In genomic region chr2:216117566-216117965, GRCh38 we compare ENCODE assay signal across 18 cellular contexts. TPM values are rescaled to one million over a fixed set of nuclear protein-coding genes. Genes with fewer than 3 reads are reported as not detected.
DNase-seq lines count a peak whose midpoint lies in the region; TF ChIP-seq lines count a peak whose summit lies in the region.
"Had no signal": no experiment of that assay in that cellular context is flagged by ENCODE, and none has a peak within 500 bp of the region (broad histone marks: within the 10 kb centered on the region; RNA-seq: fewer than 3 reads in every experiment).

No MANE protein-coding gene starts in this region.

- DNase-seq in activated T-cell treated with anti-CD3 and anti-CD28 coated beads, Interleukin-2, amount 50 U/mL, for 24 hours = no peak
- DNase-seq in activated T-cell treated with anti-CD3 and anti-CD28 coated beads, Interleukin-2, amount 50 U/mL, for 1 hour = no peak
- DNase-seq in WERI-Rb-1 (no peak), NCI-H345 (lab: John Stamatoyannopoulos, UW) (no peak), NCI-H1048 (lab: John Stamatoyannopoulos, UW) (no peak)
- DNase-seq in stimulated activated CD4-positive, alpha-beta T cell treated with anti-CD3 and anti-CD28 coated beads, Interleukin-4, amount 100 ng/mL, for 4 hours = no peak
- DNase-seq: anterior cingulate cortex; Caco-2; mucosa of descending colon; NCI-H2029; NCI-H510A treated with DMSO at 0.1 percent for 48 hours; stimulated activated naive CD4-positive, alpha-beta T cell treated with Interleukin-2 at 50 U/mL for 16 hours; uterus had no signal

- H3K9me3 Mint-ChIP-seq in activated T-cell treated with anti-CD3 and anti-CD28 coated beads, Interleukin-2, amount 50 U/mL, for 24 hours = no peaks in the 10 kb centered on the region

- H3K4me1 ChIP-seq in ectodermal cell (ENCODE audit: control insufficient read depth, insufficient read depth, low read length) (peaks cover 33% of the 10 kb centered on the region), neutrophil (ENCODE audit: control insufficient read depth in 1 of 2, insufficient read depth in 1 of 2, low read depth in 1 of 2, low read length in 1 of 2) (peaks cover 48% of the 10 kb centered on the region in 2 experiments)
- H3K4me1 ChIP-seq: parathyroid adenoma, uterus had no signal

- WGBS in ectodermal cell, 2 experiments = 96 to 97% methylated on average over 3 of the region's 3 CpGs

- H3K27me3 ChIP-seq in WERI-Rb-1 (ENCODE audit: insufficient read depth, low read depth, severe bottlenecking) (no peaks in the 10 kb centered on the region), ectodermal cell (ENCODE audit: control insufficient read depth, insufficient read depth, low read length, poor library complexity, severe bottlenecking) (no peaks in the 10 kb centered on the region), neutrophil (no peaks in the 10 kb centered on the region)
- H3K27me3 ChIP-seq: uterus had no signal

- H3K4me3 Mint-ChIP-seq in activated T-cell treated with anti-CD3 and anti-CD28 coated beads, Interleukin-2, amount 50 U/mL, for 24 hours = peak overlapping the region; percentile 26

- H3K9me3 ChIP-seq in WERI-Rb-1 (ENCODE audit: severe bottlenecking) (no peaks in the 10 kb centered on the region), ectodermal cell (ENCODE audit: control insufficient read depth, low read length) (no peaks in the 10 kb centered on the region), neutrophil (no peaks in the 10 kb centered on the region)
- H3K9me3 ChIP-seq: Caco-2, mucosa of descending colon, uterus had no signal

- peaks cover 96% of the 10 kb centered on the region for H3K4me1 Mint-ChIP-seq in activated T-cell treated with anti-CD3 and anti-CD28 coated beads, Interleukin-2, amount 50 U/mL, for 24 hours (ENCODE audit: low read depth)

- H3K4me3 ChIP-seq in WERI-Rb-1 (ENCODE audit: low read depth, low read length) (no peak overlapping the region), ectodermal cell (ENCODE audit: insufficient read depth, low read depth, low read length) (no peak overlapping the region), neutrophil (ENCODE audit: low read depth in 1 of 2, low read length in 1 of 2) (no peak overlapping the region)
- H3K4me3 ChIP-seq: coronary artery, mucosa of descending colon, smooth muscle cell, uterus had no signal

- H3K36me3 ChIP-seq in WERI-Rb-1 = peaks cover 91% of the 10 kb centered on the region
- H3K36me3 ChIP-seq in ectodermal cell (ENCODE audit: control insufficient read depth, insufficient read depth, low read length) = peaks cover 64% of the 10 kb centered on the region
- H3K36me3 ChIP-seq in neutrophil = peaks cover 62% of the 10 kb centered on the region
- H3K36me3 ChIP-seq: uterus had no signal

- peak overlapping the region; percentile 94 for H3K27ac Mint-ChIP-seq in activated T-cell treated with anti-CD3 and anti-CD28 coated beads, Interleukin-2, amount 50 U/mL, for 24 hours

- no peaks in the 10 kb centered on the region for H3K27me3 Mint-ChIP-seq in activated T-cell treated with anti-CD3 and anti-CD28 coated beads, Interleukin-2, amount 50 U/mL, for 24 hours

- TF ChIP-seq CTCF in WERI-Rb-1 (IDR thresholded peaks at IDR 0.05; ENCODE audit: low read depth, low read length) (no peak), neutrophil (IDR thresholded peaks at IDR 0.05) (no peak)

- H3K36me3 Mint-ChIP-seq in activated T-cell treated with anti-CD3 and anti-CD28 coated beads, Interleukin-2, amount 50 U/mL, for 24 hours (ENCODE audit: low read depth) = peaks cover 100% of the 10 kb centered on the region

- H3K27ac ChIP-seq in WERI-Rb-1 (0 out of 2 replicates have a peak overlapping the region, but pooled peaks have one; percentile 19), ectodermal cell (ENCODE audit: insufficient read depth, low read depth, low read length, poor library complexity, severe bottlenecking) (peak overlapping the region; percentile 21), neutrophil (peak overlapping the region; percentile 100)
- H3K27ac ChIP-seq: coronary artery, parathyroid adenoma, uterus had no signal

RNA-seq across cellular contexts. Expression of gene XRCC5, which starts 8.4 kb away (rescaled TPM):
- 554 TPM for polyA plus RNA-seq in ectodermal cell (2013, experiment 1 of 4)
- 549 TPM for polyA plus RNA-seq in ectodermal cell (2013, experiment 2 of 4)
- polyA plus RNA-seq in ectodermal cell (2013, experiment 3 of 4) = 378 TPM
- polyA plus RNA-seq in ectodermal cell (2013, experiment 4 of 4) = 387 TPM

RNA-seq across cellular contexts. Expression of gene TMEM169, which starts 35.8 kb away (rescaled TPM):
- polyA plus RNA-seq in ectodermal cell (2013, experiment 1 of 4) = 25.3 TPM
- polyA plus RNA-seq in ectodermal cell (2013, experiment 2 of 4) = 28.3 TPM
- polyA plus RNA-seq in ectodermal cell (2013, experiment 3 of 4) = 21.9 TPM
- 20.3 TPM for polyA plus RNA-seq in ectodermal cell (2013, experiment 4 of 4)

RNA-seq across cellular contexts. Expression of gene PECR, which starts 36.0 kb away (rescaled TPM):
- 13.1 TPM for polyA plus RNA-seq in ectodermal cell (2013, experiment 1 of 4)
- polyA plus RNA-seq in ectodermal cell (2013, experiment 2 of 4) = 10.1 TPM
- 8.9 TPM for polyA plus RNA-seq in ectodermal cell (2013, experiment 3 of 4)
- 12.6 TPM for polyA plus RNA-seq in ectodermal cell (2013, experiment 4 of 4)

Comparison
In these comparisons a context has a peak if more than half of its experiments do, and no peak if none do; other contexts are left out.
1. H3K27ac ChIP-seq: peak in every context shown above with its lines; median percentile 100 in neutrophil; 21 in ectodermal cell; 19 in WERI-Rb-1.